6 cellular contexts compared by ENCODE assay signal in the genomic region with DNA sequence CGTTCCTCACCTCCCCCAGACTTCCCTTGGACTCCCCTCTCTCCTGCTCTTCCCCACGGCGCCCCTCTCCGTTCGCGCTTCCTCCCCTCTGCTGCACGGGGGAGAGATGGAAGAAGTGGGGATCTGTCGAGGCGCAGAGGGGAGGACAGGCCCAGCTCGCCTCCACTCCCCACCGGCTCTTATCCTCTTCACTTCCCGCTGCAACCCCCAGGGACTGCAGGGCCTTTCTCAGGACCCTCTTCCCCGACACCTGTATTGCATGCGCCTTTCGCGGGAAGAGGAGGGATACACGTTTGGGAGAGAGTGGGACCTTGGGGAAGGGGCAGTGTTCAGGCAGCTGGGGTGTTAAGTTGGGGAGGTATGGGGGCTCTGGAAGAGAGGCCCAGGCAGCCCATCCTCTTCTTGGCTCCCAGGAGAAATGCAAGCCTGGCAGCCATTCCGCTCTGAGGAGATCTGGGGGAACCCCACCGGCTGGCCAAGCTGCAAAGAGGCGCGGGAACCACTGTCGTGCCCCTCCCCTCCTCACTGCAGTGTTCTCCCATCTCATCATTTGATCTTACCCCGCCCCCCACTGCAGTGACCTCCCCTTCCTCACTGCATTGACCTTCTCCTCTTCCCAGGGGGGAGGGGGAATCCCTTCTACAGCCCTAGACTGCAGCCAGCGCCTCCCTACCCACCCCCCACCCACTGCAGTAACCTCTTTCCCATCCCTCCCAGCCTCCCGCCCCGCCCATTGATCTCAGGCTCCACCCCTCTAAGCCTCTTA. TPM values are rescaled to one million over a fixed set of nuclear protein-coding genes. Genes with fewer than 3 reads are reported as not detected.
DNase-seq lines count a peak whose midpoint lies in the region; ATAC-seq lines count a peak whose summit lies in the region.

No MANE protein-coding gene starts in this region.

- peak overlapping the region in 1 of 2 donors; percentile 30 for H3K9ac ChIP-seq in duodenal mucosa (ENCODE audit: low read depth in 1 of 2, low read length in 2 of 2)

- peaks cover 10 to 12% of the 10 kb centered on the region in 2 donors for H3K27me3 ChIP-seq in duodenal mucosa (ENCODE audit: control insufficient read depth in 1 of 2, insufficient read depth in 2 of 2, low read length in 2 of 2)

- intact Hi-C loops in sciatic nerve (cut with DNase I): no loop called here

- no peaks in the 10 kb centered on the region for H3K9me3 ChIP-seq in duodenal mucosa (ENCODE audit: control insufficient read depth in 1 of 2, low read length in 2 of 2)

- H3K27ac ChIP-seq in duodenal mucosa (ENCODE audit: low read depth, low read length): no peak overlapping the region

- peak; percentile 16 for DNase-seq in Ammon's horn (ENCODE audit: low spot score)
- no peak for DNase-seq in Jurkat, Clone E6-1 (ENCODE audit: low read depth, low spot score)
- no peak for DNase-seq in sciatic nerve (ENCODE audit: low spot score)
- DNase-seq in stimulated activated CD4-positive, alpha-beta T cell treated with anti-CD3 and anti-CD28 coated beads, Interleukin-12 subunit alpha, Interleukin-12 subunit beta, amount 100 ng/mL, for 4 hours: no peak
- DNase-seq in T1000 (lab: John Stamatoyannopoulos, UW): no peak

- H3K36me3 ChIP-seq in duodenal mucosa (ENCODE audit: control insufficient read depth in 1 of 2, insufficient read depth in 2 of 2, low read length in 2 of 2): peaks cover 0 to 5% of the 10 kb centered on the region in 2 donors

- peak overlapping the region; percentile 78 for H3K4me3 ChIP-seq in Jurkat, Clone E6-1 (ENCODE audit: low read length)
- peak overlapping the region; percentile 60 to 70 for H3K4me3 ChIP-seq in duodenal mucosa (ENCODE audit: low read depth in 1 of 2, low read length in 2 of 2)

- peak; percentile 21 for ATAC-seq in sciatic nerve

- H3K4me1 ChIP-seq in duodenal mucosa (ENCODE audit: control insufficient read depth in 1 of 2, insufficient read depth in 2 of 2, low read length in 2 of 2): peaks cover 12 to 16% of the 10 kb centered on the region in 2 donors

RNA-seq across cellular contexts. Expression of a gene that starts 0.8 kb away (rescaled TPM):
- polyA plus RNA-seq in Jurkat, Clone E6-1 (2012; ENCODE audit: insufficient read depth, insufficient read length): 152 TPM
- 36.9 TPM for total RNA-seq in sciatic nerve

RNA-seq across cellular contexts. Expression of a gene that starts 10.6 kb away (rescaled TPM):
- polyA plus RNA-seq in Jurkat, Clone E6-1 (2012; ENCODE audit: insufficient read depth, insufficient read length): 20.7 TPM
- total RNA-seq in sciatic nerve: 13.4 TPM

RNA-seq across cellular contexts. Expression of a gene that starts 12.6 kb away (rescaled TPM):
- polyA plus RNA-seq in Jurkat, Clone E6-1 (2012; ENCODE audit: insufficient read depth, insufficient read length): 13.1 TPM
- total RNA-seq in sciatic nerve: 140 TPM

RNA-seq across cellular contexts. Expression of a gene that starts 28.4 kb away (rescaled TPM):
- not detected for polyA plus RNA-seq in Jurkat, Clone E6-1 (2012; ENCODE audit: insufficient read depth, insufficient read length)
- not detected for total RNA-seq in sciatic nerve

RNA-seq across cellular contexts. Expression of a gene that starts 28.6 kb away (rescaled TPM):
- 441 TPM for polyA plus RNA-seq in Jurkat, Clone E6-1 (2012; ENCODE audit: insufficient read depth, insufficient read length)
- total RNA-seq in sciatic nerve: 177 TPM
